Comparison of ENCODE assay signal across 1 cellular context in the genomic region with DNA sequence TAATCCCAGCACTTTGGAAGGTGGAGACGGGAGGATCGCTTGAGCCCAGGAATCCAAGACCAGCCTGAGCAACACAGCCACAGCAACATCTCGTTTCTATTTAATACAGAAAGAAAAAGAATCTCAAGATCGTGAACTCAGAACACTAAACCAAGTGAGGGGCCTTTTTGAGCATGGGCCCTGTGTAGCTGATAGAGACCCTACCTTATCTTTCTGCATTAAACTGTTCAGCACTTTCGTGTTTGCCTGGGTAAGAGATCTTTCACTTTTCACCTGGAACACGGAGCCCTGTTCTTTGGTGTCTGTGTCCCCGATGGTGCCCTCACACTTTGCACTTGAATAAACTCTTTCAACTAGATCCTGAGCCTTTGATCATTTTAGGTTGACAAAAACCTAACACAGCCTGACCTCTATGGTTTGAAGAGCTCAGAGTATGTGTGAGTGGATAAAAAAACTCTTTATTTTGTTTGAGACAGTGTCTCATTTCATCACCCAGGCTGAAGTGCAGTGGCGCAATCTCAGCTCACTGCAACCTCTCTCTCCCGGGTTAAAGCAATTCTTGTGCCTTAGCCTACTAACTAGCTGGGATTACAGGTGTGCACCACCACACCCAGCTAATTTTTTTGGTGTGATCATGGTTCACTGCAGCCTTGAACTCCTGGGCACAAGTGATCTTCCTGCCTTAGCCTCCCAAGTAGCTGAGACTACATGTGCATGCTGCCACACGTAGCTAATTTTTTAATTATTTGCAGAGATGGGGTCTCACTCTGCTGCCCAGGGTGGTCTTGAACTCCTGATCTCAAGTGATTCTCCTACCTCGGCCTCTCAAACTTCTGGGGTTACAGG.
TF ChIP-seq lines count a peak whose summit lies in the region.

No MANE protein-coding gene starts in this region.

TF ChIP-seq in HepG2, 621 proteins besides CTCF, POLR2A, EP300 and RAD21 (continued from another document and continues in another):
- TF ChIP-seq, protein P1, sequence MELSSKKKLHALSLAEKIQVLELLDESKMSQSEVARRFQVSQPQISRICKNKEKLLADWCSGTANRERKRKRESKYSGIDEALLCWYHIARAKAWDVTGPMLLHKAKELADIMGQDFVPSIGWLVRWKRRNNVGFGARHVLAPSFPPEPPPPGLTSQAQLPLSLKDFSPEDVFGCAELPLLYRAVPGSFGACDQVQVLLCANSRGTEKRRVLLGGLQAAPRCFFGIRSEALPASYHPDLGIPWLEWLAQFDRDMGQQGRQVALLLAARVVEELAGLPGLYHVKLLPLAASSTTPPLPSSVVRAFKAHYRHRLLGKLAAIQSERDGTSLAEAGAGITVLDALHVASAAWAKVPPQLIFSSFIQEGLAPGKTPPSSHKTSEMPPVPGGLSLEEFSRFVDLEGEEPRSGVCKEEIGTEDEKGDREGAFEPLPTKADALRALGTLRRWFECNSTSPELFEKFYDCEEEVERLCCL (CRISPR knock-in tag; IDR thresholded peaks at IDR 0.05; ENCODE audit: borderline replicate concordance) = no peak
- peak; percentile 93 for TF ChIP-seq ZBTB7B (CRISPR knock-in tag; IDR thresholded peaks at IDR 0.05)
- no peak; the same call in 1 of the 2 replicates for TF ChIP-seq KLF13 (CRISPR knock-in tag; IDR thresholded peaks at IDR 0.05)
- TF ChIP-seq HOXA5 (CRISPR knock-in tag; IDR thresholded peaks at IDR 0.05) = peak; percentile 95
- no peak; the same call in 1 of the 2 replicates for TF ChIP-seq MTA1 (CRISPR knock-in tag; IDR thresholded peaks at IDR 0.05; ENCODE audit: borderline replicate concordance)
- TF ChIP-seq, protein P2, sequence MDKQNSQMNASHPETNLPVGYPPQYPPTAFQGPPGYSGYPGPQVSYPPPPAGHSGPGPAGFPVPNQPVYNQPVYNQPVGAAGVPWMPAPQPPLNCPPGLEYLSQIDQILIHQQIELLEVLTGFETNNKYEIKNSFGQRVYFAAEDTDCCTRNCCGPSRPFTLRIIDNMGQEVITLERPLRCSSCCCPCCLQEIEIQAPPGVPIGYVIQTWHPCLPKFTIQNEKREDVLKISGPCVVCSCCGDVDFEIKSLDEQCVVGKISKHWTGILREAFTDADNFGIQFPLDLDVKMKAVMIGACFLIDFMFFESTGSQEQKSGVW (CRISPR knock-in tag; IDR thresholded peaks at IDR 0.05; ENCODE audit: borderline replicate concordance) = no peak
- TF ChIP-seq NAIF1 (CRISPR knock-in tag; IDR thresholded peaks at IDR 0.05; ENCODE audit: borderline replicate concordance) = no peak
- TF ChIP-seq STAG1 (CRISPR knock-in tag; IDR thresholded peaks at IDR 0.05) = peak; percentile 41
- no peak for TF ChIP-seq CAMTA2 (CRISPR knock-in tag; IDR thresholded peaks at IDR 0.05; ENCODE audit: borderline replicate concordance)
- TF ChIP-seq U2AF1 (optimal IDR thresholded peaks at IDR 0.05; ENCODE audit: low read depth, low read length) = peak; percentile 32
- TF ChIP-seq HHEX (CRISPR knock-in tag; IDR thresholded peaks at IDR 0.05) = peak; percentile 91
- TF ChIP-seq, protein P3, sequence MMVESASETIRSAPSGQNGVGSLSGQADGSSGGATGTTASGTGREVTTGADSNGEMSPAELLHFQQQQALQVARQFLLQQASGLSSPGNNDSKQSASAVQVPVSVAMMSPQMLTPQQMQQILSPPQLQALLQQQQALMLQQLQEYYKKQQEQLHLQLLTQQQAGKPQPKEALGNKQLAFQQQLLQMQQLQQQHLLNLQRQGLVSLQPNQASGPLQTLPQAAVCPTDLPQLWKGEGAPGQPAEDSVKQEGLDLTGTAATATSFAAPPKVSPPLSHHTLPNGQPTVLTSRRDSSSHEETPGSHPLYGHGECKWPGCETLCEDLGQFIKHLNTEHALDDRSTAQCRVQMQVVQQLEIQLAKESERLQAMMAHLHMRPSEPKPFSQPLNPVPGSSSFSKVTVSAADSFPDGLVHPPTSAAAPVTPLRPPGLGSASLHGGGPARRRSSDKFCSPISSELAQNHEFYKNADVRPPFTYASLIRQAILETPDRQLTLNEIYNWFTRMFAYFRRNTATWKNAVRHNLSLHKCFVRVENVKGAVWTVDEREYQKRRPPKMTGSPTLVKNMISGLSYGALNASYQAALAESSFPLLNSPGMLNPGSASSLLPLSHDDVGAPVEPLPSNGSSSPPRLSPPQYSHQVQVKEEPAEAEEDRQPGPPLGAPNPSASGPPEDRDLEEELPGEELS (CRISPR knock-in tag; IDR thresholded peaks at IDR 0.05) = peak; percentile 98
- no peak; the same call in 1 of the 2 replicates for TF ChIP-seq NFE2L1 (CRISPR knock-in tag; IDR thresholded peaks at IDR 0.05; ENCODE audit: borderline replicate concordance)
- TF ChIP-seq ZBTB38 (CRISPR knock-in tag; IDR thresholded peaks at IDR 0.05) = no peak
- TF ChIP-seq CBX1 (IDR thresholded peaks at IDR 0.05; ENCODE audit: low read depth) = peak; percentile 93
- TF ChIP-seq, protein P4, sequence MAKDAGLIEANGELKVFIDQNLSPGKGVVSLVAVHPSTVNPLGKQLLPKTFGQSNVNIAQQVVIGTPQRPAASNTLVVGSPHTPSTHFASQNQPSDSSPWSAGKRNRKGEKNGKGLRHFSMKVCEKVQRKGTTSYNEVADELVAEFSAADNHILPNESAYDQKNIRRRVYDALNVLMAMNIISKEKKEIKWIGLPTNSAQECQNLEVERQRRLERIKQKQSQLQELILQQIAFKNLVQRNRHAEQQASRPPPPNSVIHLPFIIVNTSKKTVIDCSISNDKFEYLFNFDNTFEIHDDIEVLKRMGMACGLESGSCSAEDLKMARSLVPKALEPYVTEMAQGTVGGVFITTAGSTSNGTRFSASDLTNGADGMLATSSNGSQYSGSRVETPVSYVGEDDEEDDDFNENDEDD (CRISPR knock-in tag; IDR thresholded peaks at IDR 0.05; ENCODE audit: borderline replicate concordance) = peak; percentile 72; the same call in 1 of the 2 replicates
- no peak for TF ChIP-seq ZC3H4 (CRISPR knock-in tag; IDR thresholded peaks at IDR 0.05; ENCODE audit: borderline replicate concordance)
- peak; percentile 63; the same call in 1 of the 2 replicates for TF ChIP-seq ELF1 (CRISPR knock-in tag; IDR thresholded peaks at IDR 0.05)
- TF ChIP-seq BCL6 (CRISPR knock-in tag; IDR thresholded peaks at IDR 0.05) = peak; percentile 94
- TF ChIP-seq ZNF781 (CRISPR knock-in tag; IDR thresholded peaks at IDR 0.05; ENCODE audit: borderline replicate concordance, not compliant biosample characterization) = peak; percentile 84
- TF ChIP-seq ZNF430 (CRISPR knock-in tag; IDR thresholded peaks at IDR 0.05) = peak; percentile 96
- no peak for TF ChIP-seq FIP1L1 (IDR thresholded peaks at IDR 0.05; ENCODE audit: borderline replicate concordance, insufficient read depth, low read depth, low read length)
- TF ChIP-seq ZNF30 (CRISPR knock-in tag; IDR thresholded peaks at IDR 0.05) = no peak
- TF ChIP-seq MXD4 (CRISPR knock-in tag; IDR thresholded peaks at IDR 0.05) = peak; percentile 90
- no peak for TF ChIP-seq ZBTB42 (CRISPR knock-in tag; IDR thresholded peaks at IDR 0.05)
- TF ChIP-seq SALL1 (CRISPR knock-in tag; IDR thresholded peaks at IDR 0.05) = peak; percentile 97
- TF ChIP-seq, protein P5, sequence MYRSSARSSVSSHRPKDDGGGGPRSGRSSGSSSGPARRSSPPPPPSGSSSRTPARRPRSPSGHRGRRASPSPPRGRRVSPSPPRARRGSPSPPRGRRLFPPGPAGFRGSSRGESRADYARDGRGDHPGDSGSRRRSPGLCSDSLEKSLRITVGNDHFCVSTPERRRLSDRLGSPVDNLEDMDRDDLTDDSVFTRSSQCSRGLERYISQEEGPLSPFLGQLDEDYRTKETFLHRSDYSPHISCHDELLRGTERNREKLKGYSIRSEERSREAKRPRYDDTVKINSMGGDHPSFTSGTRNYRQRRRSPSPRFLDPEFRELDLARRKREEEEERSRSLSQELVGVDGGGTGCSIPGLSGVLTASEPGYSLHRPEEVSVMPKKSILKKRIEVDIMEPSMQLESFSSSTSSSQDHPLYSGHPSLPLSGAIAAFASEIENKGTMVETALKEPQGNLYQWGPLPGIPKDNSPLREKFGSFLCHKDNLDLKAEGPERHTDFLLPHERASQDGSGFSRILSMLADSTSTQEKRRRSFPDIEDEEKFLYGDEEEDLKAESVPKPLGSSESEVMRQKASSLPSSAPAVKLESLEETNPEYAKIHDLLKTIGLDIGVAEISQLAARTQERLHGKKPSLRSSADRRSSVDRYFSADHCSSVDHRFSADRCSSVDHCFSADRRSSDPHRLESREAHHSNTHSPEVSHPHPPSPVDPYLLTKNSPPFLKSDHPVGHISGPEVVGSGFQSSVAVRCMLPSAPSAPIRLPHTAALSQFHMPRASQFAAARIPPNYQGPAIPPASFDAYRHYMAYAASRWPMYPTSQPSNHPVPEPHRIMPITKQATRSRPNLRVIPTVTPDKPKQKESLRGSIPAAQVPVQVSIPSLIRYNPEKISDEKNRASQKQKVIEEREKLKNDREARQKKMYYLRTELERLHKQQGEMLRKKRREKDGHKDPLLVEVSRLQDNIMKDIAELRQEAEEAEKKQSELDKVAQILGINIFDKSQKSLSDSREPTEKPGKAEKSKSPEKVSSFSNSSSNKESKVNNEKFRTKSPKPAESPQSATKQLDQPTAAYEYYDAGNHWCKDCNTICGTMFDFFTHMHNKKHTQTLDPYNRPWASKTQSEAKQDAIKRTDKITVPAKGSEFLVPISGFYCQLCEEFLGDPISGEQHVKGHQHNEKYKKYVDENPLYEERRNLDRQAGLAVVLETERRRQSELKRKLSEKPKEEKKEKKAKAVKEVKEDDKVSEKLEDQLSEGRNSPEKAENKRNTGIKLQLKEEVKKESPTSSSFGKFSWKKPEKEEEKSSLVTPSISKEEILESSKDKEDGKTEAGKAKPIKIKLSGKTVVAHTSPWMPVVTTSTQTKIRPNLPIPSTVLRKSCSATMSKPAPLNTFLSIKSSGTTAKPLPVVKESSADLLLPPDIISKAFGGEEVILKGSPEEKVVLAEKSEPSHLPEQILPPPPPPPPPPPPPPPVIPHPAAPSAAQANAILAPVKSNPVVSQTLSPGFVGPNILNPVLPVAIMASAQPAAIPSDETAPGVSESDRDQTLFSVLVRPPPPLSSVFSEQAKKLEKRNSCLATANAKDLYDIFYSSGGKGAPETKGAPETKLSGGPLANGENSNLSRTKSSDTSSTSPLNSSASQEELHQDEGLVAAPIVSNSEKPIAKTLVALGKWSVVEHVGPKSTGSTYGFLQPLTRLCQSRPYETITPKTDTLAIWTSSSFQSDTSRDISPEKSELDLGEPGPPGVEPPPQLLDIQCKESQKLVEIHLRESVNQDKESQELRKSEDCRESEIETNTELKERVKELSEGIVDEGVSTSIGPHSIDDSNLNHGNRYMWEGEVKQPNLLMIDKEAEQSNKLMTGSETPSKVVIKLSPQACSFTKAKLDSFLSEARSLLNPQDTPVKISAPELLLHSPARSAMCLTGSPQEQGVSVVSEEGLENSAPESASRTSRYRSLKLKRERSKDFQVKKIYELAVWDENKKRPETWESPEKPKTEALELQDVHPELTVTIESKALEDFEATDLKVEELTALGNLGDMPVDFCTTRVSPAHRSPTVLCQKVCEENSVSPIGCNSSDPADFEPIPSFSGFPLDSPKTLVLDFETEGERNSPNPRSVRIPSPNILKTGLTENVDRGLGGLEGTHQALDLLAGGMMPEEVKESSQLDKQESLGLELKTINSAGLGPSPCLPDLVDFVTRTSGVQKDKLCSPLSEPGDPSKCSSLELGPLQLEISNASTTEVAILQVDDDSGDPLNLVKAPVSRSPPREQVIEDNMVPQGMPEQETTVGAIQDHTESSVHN (CRISPR knock-in tag; IDR thresholded peaks at IDR 0.05) = peak; percentile 68; the same call in 1 of the 2 replicates
- TF ChIP-seq FOXJ3 (CRISPR knock-in tag; IDR thresholded peaks at IDR 0.05; ENCODE audit: borderline replicate concordance) = peak; percentile 99
- TF ChIP-seq ZNF232 (CRISPR knock-in tag; IDR thresholded peaks at IDR 0.05; ENCODE audit: borderline replicate concordance) = peak; percentile 89; the same call in 1 of the 2 replicates
- peak; percentile 82 for TF ChIP-seq ATF1 (CRISPR knock-in tag; IDR thresholded peaks at IDR 0.05)
- peak; percentile 89 for TF ChIP-seq ZNF543 (CRISPR knock-in tag; IDR thresholded peaks at IDR 0.05)
- TF ChIP-seq IKZF4 (CRISPR knock-in tag; IDR thresholded peaks at IDR 0.05; ENCODE audit: borderline replicate concordance, low read depth, not compliant biosample characterization) = no peak
- TF ChIP-seq TOE1 (CRISPR knock-in tag; IDR thresholded peaks at IDR 0.05) = peak; percentile 92
- TF ChIP-seq EED (CRISPR knock-in tag; IDR thresholded peaks at IDR 0.05) = no peak
- TF ChIP-seq, protein P6, sequence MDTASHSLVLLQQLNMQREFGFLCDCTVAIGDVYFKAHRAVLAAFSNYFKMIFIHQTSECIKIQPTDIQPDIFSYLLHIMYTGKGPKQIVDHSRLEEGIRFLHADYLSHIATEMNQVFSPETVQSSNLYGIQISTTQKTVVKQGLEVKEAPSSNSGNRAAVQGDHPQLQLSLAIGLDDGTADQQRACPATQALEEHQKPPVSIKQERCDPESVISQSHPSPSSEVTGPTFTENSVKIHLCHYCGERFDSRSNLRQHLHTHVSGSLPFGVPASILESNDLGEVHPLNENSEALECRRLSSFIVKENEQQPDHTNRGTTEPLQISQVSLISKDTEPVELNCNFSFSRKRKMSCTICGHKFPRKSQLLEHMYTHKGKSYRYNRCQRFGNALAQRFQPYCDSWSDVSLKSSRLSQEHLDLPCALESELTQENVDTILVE (CRISPR knock-in tag; IDR thresholded peaks at IDR 0.05) = peak; percentile 96
- TF ChIP-seq, protein P7, sequence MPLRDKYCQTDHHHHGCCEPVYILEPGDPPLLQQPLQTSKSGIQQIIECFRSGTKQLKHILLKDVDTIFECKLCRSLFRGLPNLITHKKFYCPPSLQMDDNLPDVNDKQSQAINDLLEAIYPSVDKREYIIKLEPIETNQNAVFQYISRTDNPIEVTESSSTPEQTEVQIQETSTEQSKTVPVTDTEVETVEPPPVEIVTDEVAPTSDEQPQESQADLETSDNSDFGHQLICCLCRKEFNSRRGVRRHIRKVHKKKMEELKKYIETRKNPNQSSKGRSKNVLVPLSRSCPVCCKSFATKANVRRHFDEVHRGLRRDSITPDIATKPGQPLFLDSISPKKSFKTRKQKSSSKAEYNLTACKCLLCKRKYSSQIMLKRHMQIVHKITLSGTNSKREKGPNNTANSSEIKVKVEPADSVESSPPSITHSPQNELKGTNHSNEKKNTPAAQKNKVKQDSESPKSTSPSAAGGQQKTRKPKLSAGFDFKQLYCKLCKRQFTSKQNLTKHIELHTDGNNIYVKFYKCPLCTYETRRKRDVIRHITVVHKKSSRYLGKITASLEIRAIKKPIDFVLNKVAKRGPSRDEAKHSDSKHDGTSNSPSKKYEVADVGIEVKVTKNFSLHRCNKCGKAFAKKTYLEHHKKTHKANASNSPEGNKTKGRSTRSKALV (CRISPR knock-in tag; IDR thresholded peaks at IDR 0.05) = no peak; the same call in none of the 2 replicates
- TF ChIP-seq JARID2 (CRISPR knock-in tag; IDR thresholded peaks at IDR 0.05; ENCODE audit: insufficient replicate concordance) = no peak
- TF ChIP-seq PCBP1 (IDR thresholded peaks at IDR 0.05; ENCODE audit: borderline replicate concordance, low read depth, low read length) = no peak
- TF ChIP-seq SOX13 (IDR thresholded peaks at IDR 0.05) = peak; percentile 85
- peak in 1 of 2 experiments; percentile 96; a peak in 2 of 4 replicates for TF ChIP-seq SOX13 (CRISPR knock-in tag; conservative IDR thresholded peaks at IDR 0.05 in 1 of 2, IDR thresholded peaks at IDR 0.05 in 1 of 2)
- TF ChIP-seq ISX (CRISPR knock-in tag; conservative IDR thresholded peaks at IDR 0.05) = peak; percentile 73; the same call in 1 of the 2 replicates
- peak; percentile 83; the same call in 1 of the 2 replicates for TF ChIP-seq HOXA9 (CRISPR knock-in tag; IDR thresholded peaks at IDR 0.05; ENCODE audit: borderline replicate concordance)
